15 cellular contexts compared by ENCODE assay signal in genomic region chr5:169067641-169068316, GRCh38.
DNase-seq lines count a peak whose midpoint lies in the region; ATAC-seq and TF ChIP-seq lines count a peak whose summit lies in the region.
"Had no signal": no experiment of that assay in that cellular context is flagged by ENCODE, and none has a peak within 500 bp of the region (broad histone marks: within the 10 kb centered on the region; RNA-seq: fewer than 3 reads in every experiment).

No MANE protein-coding gene starts in this region.

- intact Hi-C loops in Right ventricle myocardium inferior (cut with DNase I) (no loop called here), cardiac septum (cut with DNase I) (no loop called here)

- peak; percentile 55 for ATAC-seq in Right ventricle myocardium inferior
- no peak for ATAC-seq in HG02610 (IDR thresholded peaks at IDR 0.05; ENCODE audit: unreplicated experiment)
- ATAC-seq: K562 had no signal

- H3K27ac Mint-ChIP-seq in glutamatergic neuron (ENCODE audit: unreplicated experiment) (peak overlapping the region; percentile 14), mesothelial cell of epicardium (peak overlapping the region; percentile 77)

- peaks cover 2% of the 10 kb centered on the region for H3K27me3 Mint-ChIP-seq in glutamatergic neuron (ENCODE audit: unreplicated experiment)
- no peaks in the 10 kb centered on the region for H3K27me3 Mint-ChIP-seq in mesothelial cell of epicardium (ENCODE audit: low read depth)

- TF ChIP-seq CTCF in glutamatergic neuron (IDR thresholded peaks at IDR 0.05; ENCODE audit: partially characterized antibody, unreplicated experiment) (no peak), mesothelial cell of epicardium (IDR thresholded peaks at IDR 0.05; ENCODE audit: unreplicated experiment) (no peak)

- H3K36me3 Mint-ChIP-seq in glutamatergic neuron (ENCODE audit: unreplicated experiment) (no peaks in the 10 kb centered on the region), mesothelial cell of epicardium (no peaks in the 10 kb centered on the region)

- H3K4me1 Mint-ChIP-seq in glutamatergic neuron (ENCODE audit: low read depth, unreplicated experiment), result peaks cover 10% of the 10 kb centered on the region
- H3K4me1 Mint-ChIP-seq in mesothelial cell of epicardium, result peaks cover 51% of the 10 kb centered on the region

- H3K4me3 Mint-ChIP-seq in glutamatergic neuron (ENCODE audit: unreplicated experiment), result no peak overlapping the region
- H3K4me3 Mint-ChIP-seq in mesothelial cell of epicardium, result no peak overlapping the region

- H3K9me3 Mint-ChIP-seq in glutamatergic neuron (ENCODE audit: unreplicated experiment) (no peaks in the 10 kb centered on the region), mesothelial cell of epicardium (peaks cover 4% of the 10 kb centered on the region)

- DNase-seq in Right ventricle myocardium inferior (ENCODE audit: missing footprints), result no peak
- DNase-seq in cardiac septum (ENCODE audit: low spot score), result no peak
- peak; percentile 36 for DNase-seq in glutamatergic neuron
- DNase-seq in mesothelial cell of epicardium (ENCODE audit: low spot score in 2 of 2, unreplicated experiment in 2 of 2), result no peak
- DNase-seq in NCI-H1048 (lab: John Stamatoyannopoulos, UW), result no peak
- DNase-seq in NCI-H446 treated with DMSO at 0.1 percent for 48 hours (lab: John Stamatoyannopoulos, UW), result no peak
- DNase-seq in activated CD4-positive, alpha-beta T cell treated with anti-CD3 and anti-CD28 coated beads, Interleukin-2, amount 50 U/mL, for 4 hours, result no peak
- DNase-seq: DMS79 treated with DMSO at 0.1 percent for 48 hours, MV-4-11, NCI-H1417 treated with DMSO at 0.1 percent for 48 hours, NCI-H1930, NCI-H2171, NCI-H446 had no signal
